ENCODE assay signal across 13 cellular contexts in the genomic region with DNA sequence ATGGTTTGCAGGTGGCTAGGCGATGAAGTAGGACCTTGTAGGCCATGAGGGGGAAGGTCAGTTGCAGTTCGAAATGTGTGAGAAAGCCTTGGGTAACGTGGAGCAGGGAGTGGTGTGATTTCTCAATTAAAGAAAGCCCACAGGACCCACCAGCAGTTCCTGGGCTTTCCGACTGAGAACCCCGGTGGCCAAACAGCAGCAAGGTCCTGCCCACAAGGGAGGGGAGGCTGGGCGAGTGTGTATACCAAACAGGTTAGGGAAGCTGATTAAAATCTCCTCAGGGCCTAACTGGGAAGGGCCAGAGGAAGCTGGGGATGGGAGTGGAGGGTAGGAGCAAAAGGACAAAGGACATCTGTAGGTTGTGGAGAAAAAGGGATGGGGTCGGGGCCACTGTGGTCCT. TPM values are rescaled to one million over a fixed set of nuclear protein-coding genes. Genes with fewer than 3 reads are reported as not detected.
A peak's percentile ranks its signal among the peaks of the same experiment; 100 is the strongest.
DNase-seq lines count a peak whose midpoint lies in the region; ATAC-seq and TF ChIP-seq lines count a peak whose summit lies in the region.
"Had no signal": no experiment of that assay in that cellular context is flagged by ENCODE, and none has a peak within 500 bp of the region (broad histone marks: within the 10 kb centered on the region; RNA-seq: fewer than 3 reads in every experiment).

No MANE protein-coding gene starts in this region.

- H3K4me2 ChIP-seq in mammary epithelial cell (ENCODE audit: insufficient read depth, low read depth, low read length): no peak overlapping the region

- H2AFZ ChIP-seq in mammary epithelial cell (ENCODE audit: low read depth, low read length): no peak overlapping the region

- no peak overlapping the region for H3K4me3 ChIP-seq in mammary epithelial cell (replicated peaks in 1 of 3; ENCODE audit: insufficient read depth in 1 of 3, low read depth in 2 of 3, low read length in 3 of 3)
- H3K4me3 ChIP-seq in thymus (ENCODE audit: low read length): no peak overlapping the region
- H3K4me3 ChIP-seq: ascending aorta had no signal

- H3K36me3 Mint-ChIP-seq in MCF 10A (ENCODE audit: insufficient read depth, unreplicated experiment) (peaks cover 18% of the 10 kb centered on the region), T-helper 17 cell (ENCODE audit: low read depth) (no peaks in the 10 kb centered on the region), immature natural killer cell (peaks cover 0 to 4% (median 0%) of the 10 kb centered on the region in 3 donors)

- H3K9me3 Mint-ChIP-seq in MCF 10A (ENCODE audit: unreplicated experiment) (no peaks in the 10 kb centered on the region), immature natural killer cell (no peaks in the 10 kb centered on the region)

- no peaks in the 10 kb centered on the region for H4K20me1 ChIP-seq in mammary epithelial cell (ENCODE audit: insufficient read depth, low read length)

- CTCF ChIA-PET in MCF 10A (lab: Yijun Ruan, JAX) (interaction anchor here (0.7 to 1.1 kb wide), 2 partner anchors 57 to 331 kb away, joined by 3 to 6 read pairs; no protein-coding TSS in a partner anchor), mammary epithelial cell (lab: Charles Lee; ENCODE audit: low non-redundant PET) (no interaction called here)

- no peaks in the 10 kb centered on the region for H3K36me3 ChIP-seq in mammary epithelial cell (ENCODE audit: insufficient read depth, low read length)
- H3K36me3 ChIP-seq in thymus (ENCODE audit: control insufficient read depth, insufficient read depth): peaks cover 24% of the 10 kb centered on the region

- H3K27ac ChIP-seq in mammary epithelial cell (ENCODE audit: insufficient read depth, low read depth, low read length) (no peak overlapping the region), thymus (ENCODE audit: low read depth) (peak overlapping the region; percentile 31)
- H3K27ac ChIP-seq: ascending aorta had no signal

- H3K27ac Mint-ChIP-seq in MCF 10A (ENCODE audit: low read depth, unreplicated experiment) (peak overlapping the region; percentile 61), T-helper 17 cell (peak overlapping the region; percentile 66), immature natural killer cell (peak overlapping the region in 2 of 6 donors; percentile 26 to 67)

- dilution Hi-C loops in mammary epithelial cell (cut with HindIII; ENCODE audit: low sequenced_read_pairs): no loop called here

- H3K4me1 Mint-ChIP-seq in MCF 10A (ENCODE audit: insufficient read depth, unreplicated experiment): no peaks in the 10 kb centered on the region
- H3K4me1 Mint-ChIP-seq in T-helper 17 cell: peaks cover 18% of the 10 kb centered on the region
- peaks cover 21 to 25% of the 10 kb centered on the region in 2 donors for H3K4me1 Mint-ChIP-seq in immature natural killer cell

- intact Hi-C loops in MCF 10A (cut with micrococcal nuclease): no loop called here
- intact Hi-C loops in mammary epithelial cell (cut with micrococcal nuclease): no loop called here

- no peaks in the 10 kb centered on the region for H3K27me3 ChIP-seq in mammary epithelial cell (ENCODE audit: insufficient read depth, low read length)
- no peaks in the 10 kb centered on the region for H3K27me3 ChIP-seq in thymus (ENCODE audit: control insufficient read depth, insufficient read depth)
- H3K27me3 ChIP-seq: ascending aorta, BE2C had no signal

- no peak for ATAC-seq in T-helper 17 cell

- H3K4me1 ChIP-seq in mammary epithelial cell (ENCODE audit: insufficient read depth, low read length) (peaks cover 5% of the 10 kb centered on the region), thymus (ENCODE audit: control insufficient read depth, insufficient read depth, low read length) (peaks cover 3% of the 10 kb centered on the region)
- H3K4me1 ChIP-seq: BE2C had no signal

- BruUV-seq in MCF 10A (replicated peaks; lab: Mats Ljungman, UMichigan) (no TSS peak), mammary epithelial cell (replicated peaks; lab: Mats Ljungman, UMichigan) (no TSS peak)

- H3K9ac ChIP-seq in mammary epithelial cell (ENCODE audit: insufficient read depth, low read length): no peak overlapping the region

- H3K9me3 ChIP-seq in mammary epithelial cell (replicated peaks; ENCODE audit: insufficient read depth, low read length): no peaks in the 10 kb centered on the region
- no peaks in the 10 kb centered on the region for H3K9me3 ChIP-seq in T-helper 17 cell (ENCODE audit: control insufficient read depth, low read length, poor library complexity, severe bottlenecking)
- no peaks in the 10 kb centered on the region for H3K9me3 ChIP-seq in thymus (ENCODE audit: control insufficient read depth)
- H3K9me3 ChIP-seq: ascending aorta, BE2C had no signal

- H3K27me3 Mint-ChIP-seq in MCF 10A (ENCODE audit: insufficient read depth, unreplicated experiment) (peaks cover 26% of the 10 kb centered on the region), T-helper 17 cell (no peaks in the 10 kb centered on the region), immature natural killer cell (ENCODE audit: low read depth in 3 of 3) (peaks cover 3 to 21% (median 11%) of the 10 kb centered on the region in 3 donors)

- no peak for TF ChIP-seq CTCF in MCF 10A (IDR thresholded peaks at IDR 0.05; ENCODE audit: unreplicated experiment)
- TF ChIP-seq CTCF in mammary epithelial cell (conservative IDR thresholded peaks at IDR 0.05 in 1 of 2, IDR thresholded peaks at IDR 0.05 in 1 of 2; ENCODE audit: extremely low read depth in 1 of 2, insufficient read depth in 1 of 2, low read depth in 1 of 2, low read length in 2 of 2): no peak

- WGBS in mammary epithelial cell (ENCODE audit: low coverage, missing lambda C conversion rate): 70% methylated on average over 1 of the region's 7 CpGs
- 64% methylated on average over 7 of the region's 7 CpGs for WGBS in thymus

- in situ Hi-C loops in mammary epithelial cell (cut with MboI; ENCODE audit: low sequenced_read_pairs in 2 of 2) (no loop called here), ACHN (cut with HindIII; ENCODE audit: low pct_ligation_motif_present, low pct_unique_long_range_greater_than_20kb, low sequenced_read_pairs) (no loop called here)

- DNase-seq in MCF 10A (ENCODE audit: unreplicated experiment): no peak
- no peak for DNase-seq in mammary epithelial cell
- DNase-seq in T-helper 17 cell: no peak
- no peak for DNase-seq in immature natural killer cell
- no peak for DNase-seq in NCI-H82 (lab: John Stamatoyannopoulos, UW)
- DNase-seq in GOT3 (lab: John Stamatoyannopoulos, UW): no peak
- no peak for DNase-seq in ACHN
- DNase-seq: BE2C, midbrain, NCI-H1436 treated with DMSO at 0.1 percent for 48 hours, NCI-H748 treated with DMSO at 0.1 percent for 48 hours had no signal

- peaks cover 13% of the 10 kb centered on the region for H3K79me2 ChIP-seq in mammary epithelial cell (ENCODE audit: insufficient read depth, low read length)

- no peak overlapping the region for H3K4me3 Mint-ChIP-seq in MCF 10A (ENCODE audit: unreplicated experiment)
- peak overlapping the region; percentile 65 for H3K4me3 Mint-ChIP-seq in T-helper 17 cell
- H3K4me3 Mint-ChIP-seq in immature natural killer cell: peak overlapping the region in 3 of 5 donors; percentile 12 to 54 (median 23)

- POLR2A ChIA-PET in MCF 10A (lab: Yijun Ruan, JAX): interaction anchor here (1.0 kb wide), 1 partner anchor 33 kb away, joined by 3 read pairs; a partner anchor contains a TSS

RNA-seq across cellular contexts. Expression of a gene that starts 2.4 kb away (rescaled TPM):
- total RNA-seq in MCF 10A (2022): 48.7 and 57.0 TPM in 2 replicates
- 10 to 100 TPM; 56.0 to 71.4 TPM for total RNA-seq in mammary epithelial cell
- polyA plus RNA-seq in mammary epithelial cell: 81.5 TPM
- polyA minus RNA-seq in mammary epithelial cell: 93.3 TPM
- total RNA-seq in T-helper 17 cell: 10 to 100 TPM; 41.4 to 43.0 TPM
- 100 to 1,000 TPM in 2 of 3 donors, 10 to 100 TPM in 1; 98.3 to 193 (median 154) TPM for polyA plus RNA-seq in immature natural killer cell
- polyA plus RNA-seq in thymus: 53.7 TPM

RNA-seq across cellular contexts. Expression of a gene that starts 6.0 kb away (rescaled TPM):
- 89.9 and 121 TPM in 2 replicates for total RNA-seq in MCF 10A (2022)
- total RNA-seq in mammary epithelial cell: 100 to 1,000 TPM; 100 to 109 TPM
- polyA plus RNA-seq in mammary epithelial cell: 112 TPM
- 132 TPM for polyA minus RNA-seq in mammary epithelial cell
- total RNA-seq in T-helper 17 cell: 100 to 1,000 TPM; 189 to 223 TPM
- 10 to 100 TPM; 20.9 to 37.8 (median 29.2) TPM for polyA plus RNA-seq in immature natural killer cell
- polyA plus RNA-seq in thymus: 144 TPM

RNA-seq across cellular contexts. Expression of a gene that starts 13.0 kb away (rescaled TPM):
- total RNA-seq in MCF 10A (2022) (62.1 and 88.7 TPM in 2 replicates), mammary epithelial cell (10 to 100 TPM; 15.8 to 50.7 TPM), T-helper 17 cell (10 to 100 TPM; 58.1 to 58.6 TPM)
- polyA plus RNA-seq in mammary epithelial cell (42.7 TPM), immature natural killer cell (10 to 100 TPM; 45.2 to 63.3 (median 53.3) TPM), thymus (112 TPM)
- polyA minus RNA-seq in mammary epithelial cell: 24.8 TPM

RNA-seq across cellular contexts. Expression of a gene that starts 19.6 kb away (rescaled TPM):
- total RNA-seq in MCF 10A (2022) (48.0 and 59.1 TPM in 2 replicates), mammary epithelial cell (10 to 100 TPM; 19.5 to 31.0 TPM), T-helper 17 cell (10 to 100 TPM; 84.1 to 95.7 TPM)
- polyA plus RNA-seq in mammary epithelial cell (18.6 TPM), immature natural killer cell (10 to 100 TPM; 24.9 to 39.2 (median 32.4) TPM), thymus (111 TPM)
- polyA minus RNA-seq in mammary epithelial cell: 22.8 TPM

RNA-seq across cellular contexts. Expression of a gene that starts 21.9 kb away (rescaled TPM):
- 20.5 and 21.2 TPM in 2 replicates for total RNA-seq in MCF 10A (2022)
- 10 to 100 TPM; 17.8 to 30.5 TPM for total RNA-seq in mammary epithelial cell
- polyA plus RNA-seq in mammary epithelial cell: 25.2 TPM
- 20.6 TPM for polyA minus RNA-seq in mammary epithelial cell
- 10 to 100 TPM; 20.5 to 22.6 TPM for total RNA-seq in T-helper 17 cell
- 10 to 100 TPM; 14.1 to 21.1 (median 17.8) TPM for polyA plus RNA-seq in immature natural killer cell
- 23.0 TPM for polyA plus RNA-seq in thymus
